In genomic region chr22:50074551-50075042, GRCh38 we compare ENCODE assay signal across 19 cellular contexts. TPM values are rescaled to one million over a fixed set of nuclear protein-coding genes. Genes with fewer than 3 reads are reported as not detected.
A peak's percentile ranks its signal among the peaks of the same experiment; 100 is the strongest.
DNase-seq lines count a peak whose midpoint lies in the region; TF ChIP-seq lines count a peak whose summit lies in the region.
"Had no signal": no experiment of that assay in that cellular context is flagged by ENCODE, and none has a peak within 500 bp of the region (broad histone marks: within the 10 kb centered on the region; RNA-seq: fewer than 3 reads in every experiment).

No MANE protein-coding gene starts in this region.

- H3K4me3 Mint-ChIP-seq in neural progenitor cell, result no peak overlapping the region
- H3K4me3 Mint-ChIP-seq: activated T-helper 1 cell treated with anti-CD3 and anti-CD28 coated beads, Interleukin-12 subunit alpha, Interleukin-12 subunit beta, Interleukin-2, Interleukin-4 antibody, amounts not matched to agents 30 ng/mL and 10 ng/mL and 1 ng/mL, durations not matched to agents 14 hours and 24 hours and 36 hours; CD4-positive, alpha-beta T cell had no signal

- H4K20me1 ChIP-seq in neural progenitor cell (ENCODE audit: low read depth), result no peaks in the 10 kb centered on the region

- no peaks in the 10 kb centered on the region for H3F3A ChIP-seq in neural progenitor cell (ENCODE audit: low read depth)

- peak overlapping the region; percentile 69 for H3K27ac Mint-ChIP-seq in neural progenitor cell
- H3K27ac Mint-ChIP-seq: activated T-helper 1 cell treated with anti-CD3 and anti-CD28 coated beads, Interleukin-12 subunit alpha, Interleukin-12 subunit beta, Interleukin-2, Interleukin-4 antibody, amounts not matched to agents 30 ng/mL and 10 ng/mL and 1 ng/mL, durations not matched to agents 14 hours and 24 hours and 36 hours; CD4-positive, alpha-beta T cell had no signal

- H2AFZ ChIP-seq in neural progenitor cell (replicated peaks), result no peak overlapping the region

- H3K27me3 ChIP-seq in neural progenitor cell, result no peaks in the 10 kb centered on the region

- H3K27ac ChIP-seq in caudate nucleus (ENCODE audit: low read depth, low read length) (peak overlapping the region; percentile 26), neural progenitor cell (no peak overlapping the region)
- H3K27ac ChIP-seq: heart left ventricle, spleen had no signal

- H3K4me1 ChIP-seq in neural progenitor cell, result no peaks in the 10 kb centered on the region
- H3K4me1 ChIP-seq: heart left ventricle, spleen had no signal

- no peaks in the 10 kb centered on the region for H3K79me2 ChIP-seq in neural progenitor cell (ENCODE audit: low read depth)

- no peak overlapping the region for H3K4me2 ChIP-seq in neural progenitor cell

- in situ Hi-C loops in G401 (cut with HindIII; ENCODE audit: low sequenced_read_pairs), result no loop called here

- TF ChIP-seq CTCF in neural progenitor cell (IDR thresholded peaks at IDR 0.05), result no peak

- no peaks in the 10 kb centered on the region for H3K36me3 Mint-ChIP-seq in neural progenitor cell

- H3K4me3 ChIP-seq in neural progenitor cell, result no peak overlapping the region
- H3K4me3 ChIP-seq: heart left ventricle, spleen had no signal

- no peaks in the 10 kb centered on the region for H3K27me3 Mint-ChIP-seq in neural progenitor cell (ENCODE audit: insufficient read depth, low read depth)
- H3K27me3 Mint-ChIP-seq: CD4-positive, alpha-beta T cell had no signal

- no peaks in the 10 kb centered on the region for H3K9me3 ChIP-seq in neural progenitor cell (ENCODE audit: low read depth)
- H3K9me3 ChIP-seq: heart left ventricle, spleen had no signal

- no peaks in the 10 kb centered on the region for H3K9me3 Mint-ChIP-seq in neural progenitor cell
- H3K9me3 Mint-ChIP-seq: activated T-helper 1 cell treated with anti-CD3 and anti-CD28 coated beads, Interleukin-12 subunit alpha, Interleukin-12 subunit beta, Interleukin-2, Interleukin-4 antibody, amounts not matched to agents 30 ng/mL and 10 ng/mL and 1 ng/mL, durations not matched to agents 14 hours and 24 hours and 36 hours; CD4-positive, alpha-beta T cell had no signal

- H3K36me3 ChIP-seq in neural progenitor cell, result no peaks in the 10 kb centered on the region
- H3K36me3 ChIP-seq: heart left ventricle had no signal

- DNase-seq in G401 (ENCODE audit: low spot score) (peak; percentile 58), NCI-H146 treated with DMSO at 0.1 percent for 48 hours (lab: John Stamatoyannopoulos, UW; ENCODE audit: unreplicated experiment) (peak; percentile 21), caudate nucleus (lab: John Stamatoyannopoulos, UW) (peak in 4 of 61 donors; percentile 5 to 47 (median 28)), neural progenitor cell (ENCODE audit: low spot score) (no peak), A172 (ENCODE audit: low spot score) (no peak), kidney tubule cell (ENCODE audit: low spot score) (no peak), SIG-M5 (lab: John Stamatoyannopoulos, UW) (no peak), AG08395 (ENCODE audit: low spot score) (no peak)
- DNase-seq: activated CD4-positive, alpha-beta T cell treated with anti-CD3 and anti-CD28 coated beads, Interleukin-2, amount 50 U/mL, for 48 hours; CD4-positive, alpha-beta T cell; cortex of kidney; erythroblast; GDM1; heart left ventricle; Karpas-422; NCI-H1694 treated with DMSO at 0.1 percent for 48 hours had no signal

- H3K4me1 Mint-ChIP-seq in neural progenitor cell, result peaks cover 14% of the 10 kb centered on the region

- no peak overlapping the region for H3K9ac ChIP-seq in neural progenitor cell

RNA-seq across cellular contexts. Expression of gene MLC1, which starts 10.6 kb away (rescaled TPM):
- not detected in 2 replicates for total RNA-seq in G401 (2014; rRNA removed; shearing (Covaris generic))
- not detected in 2 replicates for total RNA-seq in neural progenitor cell (ENCODE audit: low replicate concordance)
- total RNA-seq in A172 (2014; rRNA removed; shearing (Covaris generic)), result 0.02 and 0.10 TPM in 2 replicates
- total RNA-seq: activated T-helper 1 cell treated with anti-CD3 and anti-CD28 coated beads, Interleukin-12 subunit alpha, Interleukin-12 subunit beta, Interleukin-2, Interleukin-4 antibody, amounts not matched to agents 30 ng/mL and 10 ng/mL and 1 ng/mL, durations not matched to agents 14 hours and 24 hours and 36 hours; kidney epithelial cell had no signal

RNA-seq across cellular contexts. Expression of gene MOV10L1, which starts 15.2 kb away (rescaled TPM):
- not detected in 2 replicates for total RNA-seq in G401 (2014; rRNA removed; shearing (Covaris generic))
- total RNA-seq in neural progenitor cell (ENCODE audit: low replicate concordance), result 0.99 TPM in 1 of 2 replicates, not detected in the other
- total RNA-seq in A172 (2014; rRNA removed; shearing (Covaris generic)), result 2.0 and 3.0 TPM in 2 replicates
- total RNA-seq: activated T-helper 1 cell treated with anti-CD3 and anti-CD28 coated beads, Interleukin-12 subunit alpha, Interleukin-12 subunit beta, Interleukin-2, Interleukin-4 antibody, amounts not matched to agents 30 ng/mL and 10 ng/mL and 1 ng/mL, durations not matched to agents 14 hours and 24 hours and 36 hours; CD4-positive, alpha-beta T cell had no signal

RNA-seq across cellular contexts. Expression of gene TTLL8, which starts 16.5 kb away (rescaled TPM):
- total RNA-seq in G401 (2014; rRNA removed; shearing (Covaris generic)), result not detected in 2 replicates
- not detected in 2 replicates for total RNA-seq in neural progenitor cell (ENCODE audit: low replicate concordance)
- total RNA-seq in A172 (2014; rRNA removed; shearing (Covaris generic)), result not detected in 2 replicates
- total RNA-seq: activated T-helper 1 cell treated with anti-CD3 and anti-CD28 coated beads, Interleukin-12 subunit alpha, Interleukin-12 subunit beta, Interleukin-2, Interleukin-4 antibody, amounts not matched to agents 30 ng/mL and 10 ng/mL and 1 ng/mL, durations not matched to agents 14 hours and 24 hours and 36 hours; CD4-positive, alpha-beta T cell; heart left ventricle; kidney epithelial cell; spleen had no signal

Comparison
In these comparisons a context has a peak if more than half of its experiments do, and no peak if none do; other contexts are left out.
1. DNase-seq: peak in G401 (single experiment) and NCI-H146 treated with DMSO at 0.1 percent for 48 hours (single experiment); none in neural progenitor cell (single experiment), A172 (single experiment), kidney tubule cell (single experiment), SIG-M5 (single experiment) and AG08395 (single experiment).